Comparison of ENCODE assay signal across 30 cellular contexts in the genomic region with DNA sequence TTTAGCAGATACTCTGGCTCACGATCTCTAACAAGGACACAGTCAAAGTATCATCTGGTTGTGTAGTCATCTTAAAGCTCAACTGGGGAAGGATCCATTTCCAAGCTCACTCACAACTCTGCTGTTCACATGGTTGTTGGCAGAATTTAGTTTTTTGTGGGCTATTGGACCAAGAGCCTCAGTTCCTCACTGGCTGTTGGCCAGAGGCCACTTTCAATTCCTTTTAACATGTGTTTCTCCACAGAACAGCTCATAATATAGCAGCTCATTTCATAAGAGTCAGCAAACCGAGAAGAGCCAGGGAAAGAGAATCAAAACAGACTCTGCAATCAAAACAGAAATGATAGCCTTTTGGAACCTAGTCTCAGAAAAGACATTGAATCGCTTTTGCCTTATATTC. TPM values are rescaled to one million over a fixed set of nuclear protein-coding genes. Genes with fewer than 3 reads are reported as not detected.
"Had no signal": no experiment of that assay in that cellular context is flagged by ENCODE, and none has a peak within 500 bp of the region (broad histone marks: within the 10 kb centered on the region; RNA-seq: fewer than 3 reads in every experiment).

No MANE protein-coding gene starts in this region.

- DNase-seq: activated CD8-positive, alpha-beta memory T cell treated with anti-CD3 and anti-CD28 coated beads for 24 hours; activated CD8-positive, alpha-beta memory T cell treated with anti-CD3 and anti-CD28 coated beads, Interleukin-2, amount 50 U/mL, for 4 hours; activated T-cell treated with anti-CD3 and anti-CD28 coated beads, Interleukin-2, amount 50 U/mL, for 24 hours; brain microvascular endothelial cell; caudate nucleus; dermis blood vessel endothelial cell; effector memory CD4-positive, alpha-beta T cell; foreskin melanocyte; glutamatergic neuron; kidney glomerular epithelial cell; left lung; ovary; right cardiac atrium; small intestine; stimulated activated CD4-positive, alpha-beta T cell treated with anti-CD3 and anti-CD28 coated beads, Interleukin-2, amount 100 ng/mL, for 24 hours; stomach; transverse colon; uterus had no signal

- H3K27ac Mint-ChIP-seq: activated naive CD8-positive, alpha-beta T cell; activated T-cell treated with anti-CD3 and anti-CD28 coated beads, Interleukin-2, amount 50 U/mL, for 24 hours; activated T-helper 17 cell treated with anti-CD3 and anti-CD28 coated beads, Interleukin-2, amount 50 U/mL, for 72 hours; natural killer cell treated with Interleukin-12 subunit alpha and Interleukin-12 subunit beta and Interleukin-15 and Interleukin-18, amount 100 ng/mL, for 72 hours; stimulated activated effector memory CD8-positive, alpha-beta T cell treated with anti-CD3 and anti-CD28 coated beads, Interleukin-12 subunit alpha, Interleukin-12 subunit beta, amount 100 ng/mL, for 72 hours; WTC11 had no signal

- H3K36me3 ChIP-seq: adrenal gland, ascending aorta, brain microvascular endothelial cell, left lung, neutrophil, ovary, stomach, transverse colon, uterus had no signal

- H3K9me3 Mint-ChIP-seq: activated T-cell treated with anti-CD3 and anti-CD28 coated beads, Interleukin-2, amount 50 U/mL, for 24 hours; activated T-helper 17 cell treated with anti-CD3 and anti-CD28 coated beads, Interleukin-2, amount 50 U/mL, for 72 hours; natural killer cell treated with Interleukin-12 subunit alpha and Interleukin-12 subunit beta and Interleukin-15 and Interleukin-18, amount 100 ng/mL, for 72 hours; stimulated activated effector memory CD8-positive, alpha-beta T cell treated with anti-CD3 and anti-CD28 coated beads, Interleukin-12 subunit alpha, Interleukin-12 subunit beta, amount 100 ng/mL, for 72 hours; WTC11 had no signal

- H3K4me3 ChIP-seq: adrenal gland, ascending aorta, hepatocyte, left lung, ovary, stomach, transverse colon, uterus had no signal

- H3K4me3 Mint-ChIP-seq: activated naive CD8-positive, alpha-beta T cell; activated T-cell treated with anti-CD3 and anti-CD28 coated beads, Interleukin-2, amount 50 U/mL, for 24 hours; activated T-helper 17 cell treated with anti-CD3 and anti-CD28 coated beads, Interleukin-2, amount 50 U/mL, for 72 hours; natural killer cell treated with Interleukin-12 subunit alpha and Interleukin-12 subunit beta and Interleukin-15 and Interleukin-18, amount 100 ng/mL, for 72 hours; stimulated activated effector memory CD8-positive, alpha-beta T cell treated with anti-CD3 and anti-CD28 coated beads, Interleukin-12 subunit alpha, Interleukin-12 subunit beta, amount 100 ng/mL, for 72 hours; WTC11 had no signal

- H3K4me1 ChIP-seq: adrenal gland, ascending aorta, left lung, stomach, transverse colon, uterus had no signal

- ATAC-seq: activated T-helper 17 cell treated with anti-CD3 and anti-CD28 coated beads, Interleukin-2, amount 50 U/mL, for 72 hours; left lung; natural killer cell treated with Interleukin-12 subunit alpha and Interleukin-12 subunit beta and Interleukin-15 and Interleukin-18, amount 100 ng/mL, for 72 hours; stimulated activated effector memory CD8-positive, alpha-beta T cell treated with anti-CD3 and anti-CD28 coated beads, Interleukin-12 subunit alpha, Interleukin-12 subunit beta, amount 100 ng/mL, for 72 hours; WTC11 had no signal

- H3K4me1 Mint-ChIP-seq: activated T-helper 17 cell treated with anti-CD3 and anti-CD28 coated beads, Interleukin-2, amount 50 U/mL, for 72 hours; WTC11 had no signal

- H3K9me3 ChIP-seq: adrenal gland, left lung, neutrophil, ovary, transverse colon, uterus had no signal

- H3K27me3 ChIP-seq: adrenal gland, ascending aorta, brain microvascular endothelial cell, hepatocyte, neutrophil, ovary, stomach, transverse colon, uterus had no signal

- H3K27ac ChIP-seq: adrenal gland, ascending aorta, brain microvascular endothelial cell, hepatocyte, left lung, neutrophil, ovary, stomach, transverse colon, uterus had no signal

- H3K36me3 Mint-ChIP-seq: activated naive CD8-positive, alpha-beta T cell; natural killer cell treated with Interleukin-12 subunit alpha and Interleukin-12 subunit beta and Interleukin-15 and Interleukin-18, amount 100 ng/mL, for 72 hours; stimulated activated effector memory CD8-positive, alpha-beta T cell treated with anti-CD3 and anti-CD28 coated beads, Interleukin-12 subunit alpha, Interleukin-12 subunit beta, amount 100 ng/mL, for 72 hours; WTC11 had no signal

RNA-seq across cellular contexts. Expression of a gene that starts 22.6 kb away (rescaled TPM):
- total RNA-seq: activated T-helper 17 cell treated with anti-CD3 and anti-CD28 coated beads, Interleukin-2, amount 50 U/mL, for 72 hours; ascending aorta; dermis blood vessel endothelial cell; hepatocyte; left lung; lung microvascular endothelial cell; natural killer cell treated with Interleukin-12 subunit alpha and Interleukin-12 subunit beta and Interleukin-15 and Interleukin-18, amount 100 ng/mL, for 72 hours; pulmonary artery endothelial cell; right cardiac atrium; stomach; temporal lobe; transverse colon; uterus; WTC11 had no signal
